Comparison of ENCODE assay signal across 19 cellular contexts in the genomic region with DNA sequence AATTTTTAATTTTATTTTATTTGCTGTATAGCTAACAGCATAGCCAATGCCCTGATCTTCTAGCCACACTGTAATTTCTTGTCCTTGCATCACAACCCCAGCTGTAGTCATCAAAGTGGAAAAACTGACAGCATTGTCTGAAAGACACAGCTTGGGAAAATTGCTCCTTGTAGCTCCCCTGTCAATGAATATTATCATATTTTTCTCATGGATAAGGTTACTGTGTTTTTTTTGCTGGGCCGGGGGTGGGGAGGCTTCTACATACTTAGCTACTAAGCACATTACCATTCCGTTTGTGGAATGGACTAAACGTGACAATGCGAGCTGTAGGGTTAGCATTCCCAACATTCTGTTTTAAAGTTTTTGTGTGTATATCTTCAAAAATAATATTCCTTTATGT.
"Had no signal": no experiment of that assay in that cellular context is flagged by ENCODE, and none has a peak within 500 bp of the region (broad histone marks: within the 10 kb centered on the region; RNA-seq: fewer than 3 reads in every experiment).

No MANE protein-coding gene starts in this region.

- H3K27me3 ChIP-seq: neutrophil, tibial artery, uterus had no signal

- H3K9me3 ChIP-seq: neutrophil, tibial artery, uterus had no signal

- H3K4me3 ChIP-seq: skin epidermis, tibial artery, uterus had no signal

- DNase-seq: activated CD4-positive, alpha-beta memory T cell treated with anti-CD3 and anti-CD28 coated beads for 36 hours; activated CD8-positive, alpha-beta memory T cell treated with anti-CD3 and anti-CD28 coated beads, Interleukin-2, amount 50 U/mL, for 4 hours; activated gamma-delta T cell treated with Interleukin-2 at 50 U/mL for 16 hours; activated naive CD8-positive, alpha-beta T cell treated with anti-CD3 and anti-CD28 coated beads, Interleukin-2, amount 10 ng/mL, durations not matched to agents 7 days and 5 days; activated T-cell treated with anti-CD3 and anti-CD28 coated beads, Interleukin-2, amount 50 U/mL, for 72 hours; central memory CD4-positive, alpha-beta T cell; effector memory CD8-positive, alpha-beta T cell; hypothalamus; naive thymus-derived CD4-positive, alpha-beta T cell; posterior cingulate gyrus; T-helper 2 cell; tibial artery; uterus had no signal

- H3K4me1 ChIP-seq: uterus had no signal

- H3K27me3 Mint-ChIP-seq: activated CD4-positive, alpha-beta memory T cell treated with anti-CD3 and anti-CD28 coated beads for 36 hours; activated naive CD8-positive, alpha-beta T cell treated with anti-CD3 and anti-CD28 coated beads, Interleukin-2, amount 10 ng/mL, durations not matched to agents 7 days and 5 days; dendritic cell treated with granulocyte-macrophage colony-stimulating factor and Interleukin-4, amounts not matched to agents 40 ng/mL and 50 ng/mL, for 4 days; effector memory CD8-positive, alpha-beta T cell; naive thymus-derived CD4-positive, alpha-beta T cell; stimulated activated memory B cell treated with anti-CD40 and anti-IgM and Interleukin-4, amounts not matched to agents 10 μg/mL and 1 μg/mL and 100 μg/mL, for 72 hours had no signal

- ATAC-seq: activated T-cell treated with anti-CD3 and anti-CD28 coated beads, Interleukin-2, amount 50 U/mL, for 72 hours; effector memory CD8-positive, alpha-beta T cell; naive thymus-derived CD4-positive, alpha-beta T cell; stimulated activated memory B cell treated with anti-CD40 and anti-IgM and Interleukin-4, amounts not matched to agents 10 μg/mL and 1 μg/mL and 100 μg/mL, for 72 hours had no signal

- H3K27ac ChIP-seq: epithelial cell of prostate, neutrophil, skin epidermis, tibial artery, uterus had no signal

- H3K4me3 Mint-ChIP-seq: activated CD4-positive, alpha-beta memory T cell treated with anti-CD3 and anti-CD28 coated beads for 36 hours; activated naive CD8-positive, alpha-beta T cell treated with anti-CD3 and anti-CD28 coated beads, Interleukin-2, amount 10 ng/mL, durations not matched to agents 7 days and 5 days; activated T-cell treated with anti-CD3 and anti-CD28 coated beads, Interleukin-2, amount 50 U/mL, for 72 hours; dendritic cell treated with granulocyte-macrophage colony-stimulating factor and Interleukin-4, amounts not matched to agents 40 ng/mL and 50 ng/mL, for 4 days; effector memory CD8-positive, alpha-beta T cell; mesothelial cell of epicardium; naive thymus-derived CD4-positive, alpha-beta T cell; stimulated activated memory B cell treated with anti-CD40 and anti-IgM and Interleukin-4, amounts not matched to agents 10 μg/mL and 1 μg/mL and 100 μg/mL, for 72 hours had no signal

- H3K4me1 Mint-ChIP-seq: activated naive CD8-positive, alpha-beta T cell treated with anti-CD3 and anti-CD28 coated beads, Interleukin-2, amount 10 ng/mL, durations not matched to agents 7 days and 5 days; mesothelial cell of epicardium; stimulated activated memory B cell treated with anti-CD40 and anti-IgM and Interleukin-4, amounts not matched to agents 10 μg/mL and 1 μg/mL and 100 μg/mL, for 72 hours had no signal

- H3K27ac Mint-ChIP-seq: activated CD4-positive, alpha-beta memory T cell treated with anti-CD3 and anti-CD28 coated beads for 36 hours; activated naive CD8-positive, alpha-beta T cell treated with anti-CD3 and anti-CD28 coated beads, Interleukin-2, amount 10 ng/mL, durations not matched to agents 7 days and 5 days; dendritic cell treated with granulocyte-macrophage colony-stimulating factor and Interleukin-4, amounts not matched to agents 40 ng/mL and 50 ng/mL, for 4 days; effector memory CD8-positive, alpha-beta T cell; mesothelial cell of epicardium; naive thymus-derived CD4-positive, alpha-beta T cell; stimulated activated memory B cell treated with anti-CD40 and anti-IgM and Interleukin-4, amounts not matched to agents 10 μg/mL and 1 μg/mL and 100 μg/mL, for 72 hours had no signal

- H3K36me3 ChIP-seq: neutrophil, tibial artery, uterus had no signal

- H3K9me3 Mint-ChIP-seq: dendritic cell treated with granulocyte-macrophage colony-stimulating factor and Interleukin-4, amounts not matched to agents 40 ng/mL and 50 ng/mL, for 4 days; effector memory CD8-positive, alpha-beta T cell had no signal
